1 cellular context compared by ENCODE assay signal in the genomic region with DNA sequence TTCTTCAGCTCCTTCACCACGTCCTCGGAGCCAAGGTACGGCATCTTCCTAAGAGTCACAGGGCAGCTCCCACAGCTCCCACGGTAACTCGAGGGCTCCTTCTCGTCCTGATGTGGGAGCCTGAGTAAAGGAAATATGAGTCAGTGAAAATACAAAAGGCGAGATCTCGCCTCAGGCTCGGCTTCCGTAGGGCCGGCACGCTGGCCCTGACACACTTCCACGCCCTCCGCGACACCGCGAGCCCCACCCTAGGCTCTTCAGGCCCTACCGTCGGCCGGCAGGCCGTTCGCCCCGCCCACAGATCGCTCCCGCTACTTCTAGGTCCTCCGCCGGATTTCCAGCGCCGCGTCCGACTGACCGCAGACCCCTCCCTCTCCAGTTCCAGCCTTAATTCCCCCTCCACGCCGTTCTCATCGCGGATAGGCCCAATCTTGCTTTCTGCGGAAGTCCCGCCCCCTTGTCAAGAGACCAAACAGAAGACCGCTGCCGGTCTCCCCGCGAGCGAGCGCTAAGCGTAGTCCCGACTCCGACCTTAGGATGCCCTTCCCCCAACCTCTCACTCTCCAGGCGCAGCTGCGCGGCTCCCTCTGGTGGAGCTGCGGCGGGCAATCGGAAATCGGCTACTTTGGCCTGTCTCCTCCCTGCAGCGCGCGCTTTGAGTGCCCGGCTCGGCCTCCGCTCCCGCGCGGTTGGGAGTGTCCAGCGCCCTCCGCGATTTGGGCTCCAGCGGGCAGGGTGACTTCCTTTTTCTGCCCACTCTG.
TF ChIP-seq lines count a peak whose summit lies in the region.

A gene (minus strand): TSS at position 126 of the 761 bp plus-strand sequence. CDS start 82 bp downstream, at position 44.
A gene (plus strand): TSS at position 653 of the 761 bp plus-strand sequence. CDS start 261 bp downstream, outside the sequence.

TF ChIP-seq in HepG2, 621 proteins besides CTCF, POLR2A, EP300 and RAD21 (continued from another document and continues in another):
- TF ChIP-seq FIP1L1 (IDR thresholded peaks at IDR 0.05; ENCODE audit: borderline replicate concordance, insufficient read depth, low read depth, low read length) (0 out of 2 replicates have a peak, but pooled peaks have one; percentile 52), RXRB (CRISPR knock-in tag; IDR thresholded peaks at IDR 0.05; ENCODE audit: borderline replicate concordance) (peak; percentile 79), ZNF792 (CRISPR knock-in tag; IDR thresholded peaks at IDR 0.05) (0 out of 2 replicates have a peak, but pooled peaks have one; percentile 63), ZNF296 (CRISPR knock-in tag; conservative IDR thresholded peaks at IDR 0.05) (0 out of 2 replicates have a peak, but pooled peaks have one; percentile 22), BRD4 (CRISPR knock-in tag; IDR thresholded peaks at IDR 0.05) (peak; percentile 77; the same call in 1 of the 2 replicates), ZBTB20 (CRISPR knock-in tag; IDR thresholded peaks at IDR 0.05; ENCODE audit: borderline replicate concordance, low read depth) (peak; percentile 61; the same call in 1 of the 2 replicates), KAT8 (CRISPR knock-in tag; IDR thresholded peaks at IDR 0.05) (peak; percentile 94), ELF4 (CRISPR knock-in tag; IDR thresholded peaks at IDR 0.05; ENCODE audit: borderline replicate concordance) (no peak), ZIK1 (CRISPR knock-in tag; IDR thresholded peaks at IDR 0.05; ENCODE audit: borderline replicate concordance, low read depth) (0 out of 2 replicates have a peak, but pooled peaks have one; percentile 35), DPF2 (CRISPR knock-in tag; IDR thresholded peaks at IDR 0.05; ENCODE audit: borderline replicate concordance, low read depth) (no peak), MTF1 (CRISPR knock-in tag; IDR thresholded peaks at IDR 0.05) (no peak), ZNF263 (CRISPR knock-in tag; IDR thresholded peaks at IDR 0.05) (no peak), ZBTB21 (CRISPR knock-in tag; IDR thresholded peaks at IDR 0.05) (peak; percentile 55; the same call in 1 of the 2 replicates), ZFP37 (CRISPR knock-in tag; IDR thresholded peaks at IDR 0.05; ENCODE audit: borderline replicate concordance) (no peak; the same call in 1 of the 2 replicates), ZNF674 (CRISPR knock-in tag; IDR thresholded peaks at IDR 0.05; ENCODE audit: low read depth) (no peak), SOX5 (CRISPR knock-in tag; IDR thresholded peaks at IDR 0.05; ENCODE audit: borderline replicate concordance) (peak; percentile 66; the same call in 1 of the 2 replicates), GATAD1 (CRISPR knock-in tag; IDR thresholded peaks at IDR 0.05) (peak; percentile 88), YY1 (IDR thresholded peaks at IDR 0.05; ENCODE audit: insufficient read depth, insufficient replicate concordance, low read depth, low read length) (peak; percentile 91), ARNT (IDR thresholded peaks at IDR 0.05) (no peak), CBX2 (IDR thresholded peaks at IDR 0.05; ENCODE audit: low read depth, low read length) (no peak), CBX2 (CRISPR knock-in tag; IDR thresholded peaks at IDR 0.05; ENCODE audit: low read depth) (no peak), MYNN (CRISPR knock-in tag; IDR thresholded peaks at IDR 0.05; ENCODE audit: low read depth) (no peak)
- TF ChIP-seq, protein P1, sequence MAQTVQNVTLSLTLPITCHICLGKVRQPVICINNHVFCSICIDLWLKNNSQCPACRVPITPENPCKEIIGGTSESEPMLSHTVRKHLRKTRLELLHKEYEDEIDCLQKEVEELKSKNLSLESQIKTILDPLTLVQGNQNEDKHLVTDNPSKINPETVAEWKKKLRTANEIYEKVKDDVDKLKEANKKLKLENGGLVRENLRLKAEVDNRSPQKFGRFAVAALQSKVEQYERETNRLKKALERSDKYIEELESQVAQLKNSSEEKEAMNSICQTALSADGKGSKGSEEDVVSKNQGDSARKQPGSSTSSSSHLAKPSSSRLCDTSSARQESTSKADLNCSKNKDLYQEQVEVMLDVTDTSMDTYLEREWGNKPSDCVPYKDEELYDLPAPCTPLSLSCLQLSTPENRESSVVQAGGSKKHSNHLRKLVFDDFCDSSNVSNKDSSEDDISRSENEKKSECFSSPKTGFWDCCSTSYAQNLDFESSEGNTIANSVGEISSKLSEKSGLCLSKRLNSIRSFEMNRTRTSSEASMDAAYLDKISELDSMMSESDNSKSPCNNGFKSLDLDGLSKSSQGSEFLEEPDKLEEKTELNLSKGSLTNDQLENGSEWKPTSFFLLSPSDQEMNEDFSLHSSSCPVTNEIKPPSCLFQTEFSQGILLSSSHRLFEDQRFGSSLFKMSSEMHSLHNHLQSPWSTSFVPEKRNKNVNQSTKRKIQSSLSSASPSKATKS (CRISPR knock-in tag; IDR thresholded peaks at IDR 0.05), result no peak
- TF ChIP-seq, protein P2, sequence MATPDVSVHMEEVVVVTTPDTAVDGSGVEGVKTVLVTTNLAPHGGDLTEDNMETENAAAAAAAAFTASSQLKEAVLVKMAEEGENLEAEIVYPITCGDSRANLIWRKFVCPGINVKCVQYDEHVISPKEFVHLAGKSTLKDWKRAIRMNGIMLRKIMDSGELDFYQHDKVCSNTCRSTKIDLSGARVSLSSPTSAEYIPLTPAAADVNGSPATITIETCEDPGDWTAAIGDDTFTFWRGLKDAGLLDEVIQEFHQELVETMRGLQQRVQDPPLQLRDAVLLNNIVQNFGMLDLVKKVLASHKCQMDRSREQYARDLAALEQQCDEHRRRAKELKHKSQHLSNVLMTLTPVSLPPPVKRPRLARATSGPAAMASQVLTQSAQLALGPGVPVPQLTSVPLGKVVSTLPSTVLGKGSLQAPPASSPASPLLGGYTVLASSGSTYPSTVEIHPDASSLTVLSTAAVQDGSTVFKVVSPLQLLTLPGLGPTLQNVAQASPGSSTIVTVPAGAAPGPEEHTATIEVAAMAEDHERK (CRISPR knock-in tag; IDR thresholded peaks at IDR 0.05; ENCODE audit: low read depth), result peak; percentile 49; the same call in 1 of the 2 replicates
- TF ChIP-seq, protein P3, sequence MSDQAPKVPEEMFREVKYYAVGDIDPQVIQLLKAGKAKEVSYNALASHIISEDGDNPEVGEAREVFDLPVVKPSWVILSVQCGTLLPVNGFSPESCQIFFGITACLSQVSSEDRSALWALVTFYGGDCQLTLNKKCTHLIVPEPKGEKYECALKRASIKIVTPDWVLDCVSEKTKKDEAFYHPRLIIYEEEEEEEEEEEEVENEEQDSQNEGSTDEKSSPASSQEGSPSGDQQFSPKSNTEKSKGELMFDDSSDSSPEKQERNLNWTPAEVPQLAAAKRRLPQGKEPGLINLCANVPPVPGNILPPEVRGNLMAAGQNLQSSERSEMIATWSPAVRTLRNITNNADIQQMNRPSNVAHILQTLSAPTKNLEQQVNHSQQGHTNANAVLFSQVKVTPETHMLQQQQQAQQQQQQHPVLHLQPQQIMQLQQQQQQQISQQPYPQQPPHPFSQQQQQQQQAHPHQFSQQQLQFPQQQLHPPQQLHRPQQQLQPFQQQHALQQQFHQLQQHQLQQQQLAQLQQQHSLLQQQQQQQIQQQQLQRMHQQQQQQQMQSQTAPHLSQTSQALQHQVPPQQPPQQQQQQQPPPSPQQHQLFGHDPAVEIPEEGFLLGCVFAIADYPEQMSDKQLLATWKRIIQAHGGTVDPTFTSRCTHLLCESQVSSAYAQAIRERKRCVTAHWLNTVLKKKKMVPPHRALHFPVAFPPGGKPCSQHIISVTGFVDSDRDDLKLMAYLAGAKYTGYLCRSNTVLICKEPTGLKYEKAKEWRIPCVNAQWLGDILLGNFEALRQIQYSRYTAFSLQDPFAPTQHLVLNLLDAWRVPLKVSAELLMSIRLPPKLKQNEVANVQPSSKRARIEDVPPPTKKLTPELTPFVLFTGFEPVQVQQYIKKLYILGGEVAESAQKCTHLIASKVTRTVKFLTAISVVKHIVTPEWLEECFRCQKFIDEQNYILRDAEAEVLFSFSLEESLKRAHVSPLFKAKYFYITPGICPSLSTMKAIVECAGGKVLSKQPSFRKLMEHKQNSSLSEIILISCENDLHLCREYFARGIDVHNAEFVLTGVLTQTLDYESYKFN (CRISPR knock-in tag; conservative IDR thresholded peaks at IDR 0.05), result peak; percentile 80
- TF ChIP-seq, protein P4, sequence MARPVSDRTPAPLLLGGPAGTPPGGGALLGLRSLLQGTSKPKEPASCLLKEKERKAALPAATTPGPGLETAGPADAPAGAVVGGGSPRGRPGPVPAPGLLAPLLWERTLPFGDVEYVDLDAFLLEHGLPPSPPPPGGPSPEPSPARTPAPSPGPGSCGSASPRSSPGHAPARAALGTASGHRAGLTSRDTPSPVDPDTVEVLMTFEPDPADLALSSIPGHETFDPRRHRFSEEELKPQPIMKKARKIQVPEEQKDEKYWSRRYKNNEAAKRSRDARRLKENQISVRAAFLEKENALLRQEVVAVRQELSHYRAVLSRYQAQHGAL (CRISPR knock-in tag; IDR thresholded peaks at IDR 0.05; ENCODE audit: not compliant biosample characterization), result no peak
- TF ChIP-seq, protein P5, sequence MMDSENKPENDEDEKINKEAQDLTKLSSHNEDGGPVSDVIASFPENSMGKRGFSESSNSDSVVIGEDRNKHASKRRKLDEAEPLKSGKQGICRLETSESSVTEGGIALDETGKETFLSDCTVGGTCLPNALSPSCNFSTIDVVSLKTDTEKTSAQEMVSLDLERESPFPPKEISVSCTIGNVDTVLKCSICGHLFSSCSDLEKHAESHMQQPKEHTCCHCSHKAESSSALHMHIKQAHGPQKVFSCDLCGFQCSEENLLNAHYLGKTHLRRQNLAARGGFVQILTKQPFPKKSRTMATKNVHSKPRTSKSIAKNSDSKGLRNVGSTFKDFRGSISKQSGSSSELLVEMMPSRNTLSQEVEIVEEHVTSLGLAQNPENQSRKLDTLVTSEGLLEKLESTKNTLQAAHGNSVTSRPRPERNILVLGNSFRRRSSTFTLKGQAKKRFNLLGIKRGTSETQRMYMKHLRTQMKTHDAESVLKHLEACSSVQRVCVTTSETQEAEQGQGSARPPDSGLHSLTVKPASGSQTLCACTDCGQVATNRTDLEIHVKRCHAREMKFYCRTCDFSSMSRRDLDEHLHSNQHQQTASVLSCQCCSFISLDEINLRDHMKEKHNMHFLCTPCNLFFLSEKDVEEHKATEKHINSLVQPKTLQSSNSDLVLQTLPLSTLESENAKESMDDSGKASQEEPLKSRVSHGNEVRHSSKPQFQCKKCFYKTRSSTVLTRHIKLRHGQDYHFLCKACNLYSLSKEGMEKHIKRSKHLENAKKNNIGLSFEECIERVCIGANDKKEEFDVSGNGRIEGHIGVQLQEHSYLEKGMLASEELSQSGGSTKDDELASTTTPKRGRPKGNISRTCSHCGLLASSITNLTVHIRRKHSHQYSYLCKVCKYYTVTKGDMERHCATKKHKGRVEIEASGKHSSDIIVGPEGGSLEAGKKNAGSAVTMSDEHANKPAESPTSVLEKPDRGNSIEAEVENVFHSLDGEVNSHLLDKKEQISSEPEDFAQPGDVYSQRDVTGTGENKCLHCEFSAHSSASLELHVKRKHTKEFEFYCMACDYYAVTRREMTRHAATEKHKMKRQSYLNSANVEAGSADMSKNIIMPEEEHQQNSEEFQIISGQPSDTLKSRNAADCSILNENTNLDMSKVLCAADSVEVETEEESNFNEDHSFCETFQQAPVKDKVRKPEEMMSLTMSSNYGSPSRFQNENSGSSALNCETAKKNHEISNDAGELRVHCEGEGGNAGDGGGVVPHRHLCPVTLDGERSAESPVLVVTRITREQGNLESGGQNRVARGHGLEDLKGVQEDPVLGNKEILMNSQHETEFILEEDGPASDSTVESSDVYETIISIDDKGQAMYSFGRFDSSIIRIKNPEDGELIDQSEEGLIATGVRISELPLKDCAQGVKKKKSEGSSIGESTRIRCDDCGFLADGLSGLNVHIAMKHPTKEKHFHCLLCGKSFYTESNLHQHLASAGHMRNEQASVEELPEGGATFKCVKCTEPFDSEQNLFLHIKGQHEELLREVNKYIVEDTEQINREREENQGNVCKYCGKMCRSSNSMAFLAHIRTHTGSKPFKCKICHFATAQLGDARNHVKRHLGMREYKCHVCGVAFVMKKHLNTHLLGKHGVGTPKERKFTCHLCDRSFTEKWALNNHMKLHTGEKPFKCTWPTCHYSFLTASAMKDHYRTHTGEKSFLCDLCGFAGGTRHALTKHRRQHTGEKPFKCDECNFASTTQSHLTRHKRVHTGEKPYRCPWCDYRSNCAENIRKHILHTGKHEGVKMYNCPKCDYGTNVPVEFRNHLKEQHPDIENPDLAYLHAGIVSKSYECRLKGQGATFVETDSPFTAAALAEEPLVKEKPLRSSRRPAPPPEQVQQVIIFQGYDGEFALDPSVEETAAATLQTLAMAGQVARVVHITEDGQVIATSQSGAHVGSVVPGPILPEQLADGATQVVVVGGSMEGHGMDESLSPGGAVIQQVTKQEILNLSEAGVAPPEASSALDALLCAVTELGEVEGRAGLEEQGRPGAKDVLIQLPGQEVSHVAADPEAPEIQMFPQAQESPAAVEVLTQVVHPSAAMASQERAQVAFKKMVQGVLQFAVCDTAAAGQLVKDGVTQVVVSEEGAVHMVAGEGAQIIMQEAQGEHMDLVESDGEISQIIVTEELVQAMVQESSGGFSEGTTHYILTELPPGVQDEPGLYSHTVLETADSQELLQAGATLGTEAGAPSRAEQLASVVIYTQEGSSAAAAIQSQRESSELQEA (CRISPR knock-in tag; IDR thresholded peaks at IDR 0.05; ENCODE audit: not compliant biosample characterization), result peak; percentile 85
- TF ChIP-seq, protein P6, sequence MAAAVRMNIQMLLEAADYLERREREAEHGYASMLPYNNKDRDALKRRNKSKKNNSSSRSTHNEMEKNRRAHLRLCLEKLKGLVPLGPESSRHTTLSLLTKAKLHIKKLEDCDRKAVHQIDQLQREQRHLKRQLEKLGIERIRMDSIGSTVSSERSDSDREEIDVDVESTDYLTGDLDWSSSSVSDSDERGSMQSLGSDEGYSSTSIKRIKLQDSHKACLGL (CRISPR knock-in tag; IDR thresholded peaks at IDR 0.05), result peak; percentile 77
- TF ChIP-seq, protein P7, sequence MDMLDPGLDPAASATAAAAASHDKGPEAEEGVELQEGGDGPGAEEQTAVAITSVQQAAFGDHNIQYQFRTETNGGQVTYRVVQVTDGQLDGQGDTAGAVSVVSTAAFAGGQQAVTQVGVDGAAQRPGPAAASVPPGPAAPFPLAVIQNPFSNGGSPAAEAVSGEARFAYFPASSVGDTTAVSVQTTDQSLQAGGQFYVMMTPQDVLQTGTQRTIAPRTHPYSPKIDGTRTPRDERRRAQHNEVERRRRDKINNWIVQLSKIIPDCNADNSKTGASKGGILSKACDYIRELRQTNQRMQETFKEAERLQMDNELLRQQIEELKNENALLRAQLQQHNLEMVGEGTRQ (IDR thresholded peaks at IDR 0.05; ENCODE audit: low read depth, low read length), result no peak
- TF ChIP-seq, protein P7 (CRISPR knock-in tag; IDR thresholded peaks at IDR 0.05; ENCODE audit: borderline replicate concordance), result peak; percentile 33; the same call in 1 of the 2 replicates
- TF ChIP-seq, protein P8, sequence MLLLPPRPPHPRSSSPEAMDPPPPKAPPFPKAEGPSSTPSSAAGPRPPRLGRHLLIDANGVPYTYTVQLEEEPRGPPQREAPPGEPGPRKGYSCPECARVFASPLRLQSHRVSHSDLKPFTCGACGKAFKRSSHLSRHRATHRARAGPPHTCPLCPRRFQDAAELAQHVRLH (CRISPR knock-in tag; IDR thresholded peaks at IDR 0.05; ENCODE audit: borderline replicate concordance, low read depth), result no peak
